Comparison of ENCODE assay signal across 23 cellular contexts in genomic region chr2:233352141-233352842, GRCh38. TPM values are rescaled to one million over a fixed set of nuclear protein-coding genes. Genes with fewer than 3 reads are reported as not detected.
DNase-seq lines count a peak whose midpoint lies in the region; ATAC-seq, FAIRE-seq and TF ChIP-seq lines count a peak whose summit lies in the region.
"Had no signal": no experiment of that assay in that cellular context is flagged by ENCODE, and none has a peak within 500 bp of the region (broad histone marks: within the 10 kb centered on the region; RNA-seq: fewer than 3 reads in every experiment).

No MANE protein-coding gene starts in this region.

- BruUV-seq in K562 (replicated peaks; lab: Mats Ljungman, UMichigan) = no TSS peak

- H3K9me3 ChIP-seq in A549 (no peaks in the 10 kb centered on the region), K562 (replicated peaks; ENCODE audit: control insufficient read depth, insufficient read depth, low read depth, low read length) (no peaks in the 10 kb centered on the region), prostate gland (no peaks in the 10 kb centered on the region)
- H3K9me3 ChIP-seq in CD8-positive, alpha-beta memory T cell (ENCODE audit: low read length) = no peaks in the 10 kb centered on the region
- H3K9me3 ChIP-seq: right lobe of liver had no signal

- peaks cover 59% of the 10 kb centered on the region for H3K4me1 ChIP-seq in A549
- H3K4me1 ChIP-seq in CD8-positive, alpha-beta memory T cell (ENCODE audit: insufficient read depth, low read length) = peaks cover 31% of the 10 kb centered on the region
- H3K4me1 ChIP-seq in K562 (replicated peaks in 1 of 2; ENCODE audit: control insufficient read depth in 2 of 2, insufficient read depth in 2 of 2, low read length in 2 of 2) = peaks cover 34 to 36% of the 10 kb centered on the region in 2 experiments
- H3K4me1 ChIP-seq in prostate gland (replicated peaks) = no peaks in the 10 kb centered on the region

- peaks cover 6% of the 10 kb centered on the region; the same call in 1 of the 2 replicates for H4K20me1 ChIP-seq in K562 (replicated peaks; ENCODE audit: control insufficient read depth, insufficient read depth, low read length)

- intact Hi-C loops in K562 (cut with micrococcal nuclease) (no loop called here), prostate gland (cut with DNase I) (no loop called here)

- ATAC-seq in A549 (no peak), K562 (no peak)
- no peak for ATAC-seq in natural killer cell treated with Interleukin-12 subunit alpha and Interleukin-12 subunit beta and Interleukin-15 and Interleukin-18, amount 100 ng/mL, for 72 hours
- ATAC-seq: stimulated activated naive CD8-positive, alpha-beta T cell treated with anti-CD3 and anti-CD28 coated beads, Interleukin-15, amount 100 ng/mL, for 72 hours had no signal

- 97% methylated on average over 25 of the region's 25 CpGs for WGBS in A549 (ENCODE audit: missing lambda C conversion rate)
- 85% methylated on average over 23 of the region's 25 CpGs for WGBS in K562 (ENCODE audit: insufficient coverage, low coverage, missing lambda C conversion rate)
- 94% methylated on average over 25 of the region's 25 CpGs for WGBS in prostate gland

- peak overlapping the region in 1 of 8 donors; percentile 27 for H3K27ac Mint-ChIP-seq in CD8-positive, alpha-beta memory T cell
- peak overlapping the region in 1 of 2 donors; percentile 5 for H3K27ac Mint-ChIP-seq in natural killer cell treated with Interleukin-12 subunit alpha and Interleukin-12 subunit beta and Interleukin-15 and Interleukin-18, amount 100 ng/mL, for 72 hours
- H3K27ac Mint-ChIP-seq: mesothelial cell of epicardium; stimulated activated naive CD8-positive, alpha-beta T cell treated with anti-CD3 and anti-CD28 coated beads, Interleukin-15, amount 100 ng/mL, for 72 hours had no signal

- no peak for FAIRE-seq in A549 (lab: Jason Lieb, UNC)
- peak; percentile 19 for FAIRE-seq in K562 (lab: Jason Lieb, UNC)
- FAIRE-seq: G401.6 had no signal

- no peak overlapping the region for H3K9ac ChIP-seq in K562 (ENCODE audit: insufficient read depth in 1 of 2, low read depth in 2 of 2, low read length in 2 of 2)
- H3K9ac ChIP-seq: KMS-11 had no signal

- H3K27me3 Mint-ChIP-seq in CD8-positive, alpha-beta memory T cell = peaks cover 0 to 4% of the 10 kb centered on the region in 2 donors
- no peaks in the 10 kb centered on the region for H3K27me3 Mint-ChIP-seq in natural killer cell treated with Interleukin-12 subunit alpha and Interleukin-12 subunit beta and Interleukin-15 and Interleukin-18, amount 100 ng/mL, for 72 hours
- H3K27me3 Mint-ChIP-seq: stimulated activated naive CD8-positive, alpha-beta T cell treated with anti-CD3 and anti-CD28 coated beads, Interleukin-15, amount 100 ng/mL, for 72 hours had no signal

- H3K4me1 Mint-ChIP-seq in CD8-positive, alpha-beta memory T cell = peaks cover 44 to 56% (median 44%) of the 10 kb centered on the region in 3 donors
- H3K4me1 Mint-ChIP-seq in natural killer cell treated with Interleukin-12 subunit alpha and Interleukin-12 subunit beta and Interleukin-15 and Interleukin-18, amount 100 ng/mL, for 72 hours (ENCODE audit: low read depth in 2 of 2) = peaks cover 47 to 58% of the 10 kb centered on the region in 2 donors

- H3K79me2 ChIP-seq in K562 (ENCODE audit: control insufficient read depth, insufficient read depth, low read length) = peaks cover 15% of the 10 kb centered on the region

- DNase-seq in A549 (ENCODE audit: low read depth in 1 of 2, low spot score in 1 of 2) (no peak), K562 (ENCODE audit: extremely low read depth in 1 of 4, low spot score in 3 of 4) (no peak), HuH-7 (ENCODE audit: low spot score) (no peak), prostate gland (ENCODE audit: low spot score) (no peak), NCI-H2196 treated with DMSO at 0.1 percent for 48 hours (lab: John Stamatoyannopoulos, UW; ENCODE audit: unreplicated experiment) (no peak)
- no peak for DNase-seq in CD8-positive, alpha-beta memory T cell
- DNase-seq in natural killer cell treated with Interleukin-12 subunit alpha and Interleukin-12 subunit beta and Interleukin-15 and Interleukin-18, amount 100 ng/mL, for 72 hours (ENCODE audit: low spot score) = no peak
- no peak for DNase-seq in stimulated activated CD4-positive, alpha-beta T cell treated with anti-CD3 and anti-CD28 coated beads, Interleukin-2, amount 100 ng/mL, for 24 hours
- DNase-seq: activated effector memory CD4-positive, alpha-beta T cell treated with Interleukin-2 at 50 U/mL for 16 hours; H7; kidney glomerular epithelial cell; NCI-H1048; NCI-H2081 treated with DMSO at 0.1 percent for 48 hours; NCI-H524 treated with DMSO at 0.1 percent for 48 hours; occipital lobe; SHP77; stimulated activated naive CD8-positive, alpha-beta T cell treated with anti-CD3 and anti-CD28 coated beads, Interleukin-15, amount 100 ng/mL, for 72 hours had no signal

- TF ChIP-seq EP300 in A549 (IDR thresholded peaks at IDR 0.05) = no peak
- no peak for TF ChIP-seq EP300 in K562 (IDR thresholded peaks at IDR 0.05; ENCODE audit: low read length)

- POLR2A ChIA-PET in A549 (lab: Yijun Ruan, JAX) = no interaction called here
- POLR2A ChIA-PET in CD8-positive, alpha-beta memory T cell (lab: Charles Lee) = no interaction called here
- POLR2A ChIA-PET in K562 (lab: Yijun Ruan, JAX) = interaction anchor here (0.8 kb wide), 1 partner anchor 10 kb away, joined by 3 read pairs; no protein-coding TSS in a partner anchor

- no peaks in the 10 kb centered on the region for H3K27me3 ChIP-seq in CD8-positive, alpha-beta memory T cell (ENCODE audit: insufficient read depth, low read length, poor library complexity, severe bottlenecking)
- H3K27me3 ChIP-seq in K562 (ENCODE audit: control insufficient read depth in 2 of 2, insufficient read depth in 2 of 2, low read length in 2 of 2) = no peaks in the 10 kb centered on the region
- H3K27me3 ChIP-seq in prostate gland (replicated peaks; ENCODE audit: insufficient read depth) = no peaks in the 10 kb centered on the region
- H3K27me3 ChIP-seq: right lobe of liver had no signal

- H3K36me3 Mint-ChIP-seq in CD8-positive, alpha-beta memory T cell = peaks cover 0 to 17% (median 9%) of the 10 kb centered on the region in 3 donors
- no peaks in the 10 kb centered on the region for H3K36me3 Mint-ChIP-seq in natural killer cell treated with Interleukin-12 subunit alpha and Interleukin-12 subunit beta and Interleukin-15 and Interleukin-18, amount 100 ng/mL, for 72 hours
- H3K36me3 Mint-ChIP-seq: mesothelial cell of epicardium had no signal

- CTCF ChIA-PET in A549 (lab: Yijun Ruan, JAX) = no interaction called here
- CTCF ChIA-PET in CD8-positive, alpha-beta memory T cell (lab: Charles Lee) = no interaction called here
- CTCF ChIA-PET in K562 (lab: Yijun Ruan, JAX; ENCODE audit: low intra/inter-chr PET ratio) = no interaction called here

- in situ Hi-C loops in K562 (cut with MboI) = no loop called here

- TF ChIP-seq CTCF in A549 (IDR thresholded peaks at IDR 0.05) (no peak), K562 (IDR thresholded peaks at IDR 0.05 in 2 of 3, conservative IDR thresholded peaks at IDR 0.05 in 1 of 3; ENCODE audit: insufficient read depth in 2 of 3, low read depth in 1 of 3, low read length in 3 of 3) (no peak), prostate gland (IDR thresholded peaks at IDR 0.05) (no peak)

- peak overlapping the region in 6 of 7 donors; percentile 11 to 65 (median 46) for H3K4me3 Mint-ChIP-seq in CD8-positive, alpha-beta memory T cell
- H3K4me3 Mint-ChIP-seq in natural killer cell treated with Interleukin-12 subunit alpha and Interleukin-12 subunit beta and Interleukin-15 and Interleukin-18, amount 100 ng/mL, for 72 hours = peak overlapping the region; percentile 23

- TF ChIP-seq POLR2A in A549 (IDR thresholded peaks at IDR 0.05; ENCODE audit: low read length) (no peak), K562 (conservative IDR thresholded peaks at IDR 0.05) (no peak), prostate gland (IDR thresholded peaks at IDR 0.05) (no peak)

- TF ChIP-seq RAD21 in A549 (conservative IDR thresholded peaks at IDR 0.05 in 1 of 2, IDR thresholded peaks at IDR 0.05 in 1 of 2) (no peak), K562 (CRISPR knock-in tag; conservative IDR thresholded peaks at IDR 0.05 in 1 of 2, IDR thresholded peaks at IDR 0.05 in 1 of 2) (no peak)

- no peaks in the 10 kb centered on the region for H3K36me3 ChIP-seq in CD8-positive, alpha-beta memory T cell (ENCODE audit: insufficient read depth, low read length)
- H3K36me3 ChIP-seq in K562 (ENCODE audit: control insufficient read depth, insufficient read depth, low read length) = peaks cover 7% of the 10 kb centered on the region; the same call in 1 of the 3 replicates
- H3K36me3 ChIP-seq in prostate gland = no peaks in the 10 kb centered on the region
- H3K36me3 ChIP-seq: right lobe of liver had no signal

- no peaks in the 10 kb centered on the region for H3K9me1 ChIP-seq in K562 (ENCODE audit: control insufficient read depth, insufficient read depth, low read length)

- H3K4me2 ChIP-seq in A549 (no peak overlapping the region; the same call in 2 of the 3 replicates), K562 (ENCODE audit: insufficient read depth, low read length) (no peak overlapping the region)
- H3K4me2 ChIP-seq: KMS-11 had no signal

- H3K9me3 Mint-ChIP-seq in CD8-positive, alpha-beta memory T cell = no peaks in the 10 kb centered on the region
- no peaks in the 10 kb centered on the region for H3K9me3 Mint-ChIP-seq in natural killer cell treated with Interleukin-12 subunit alpha and Interleukin-12 subunit beta and Interleukin-15 and Interleukin-18, amount 100 ng/mL, for 72 hours
- H3K9me3 Mint-ChIP-seq: mesothelial cell of epicardium; stimulated activated naive CD8-positive, alpha-beta T cell treated with anti-CD3 and anti-CD28 coated beads, Interleukin-15, amount 100 ng/mL, for 72 hours had no signal

- H3K27ac ChIP-seq in A549 (peak overlapping the region; percentile 91 to 97), K562 (ENCODE audit: extremely low read depth, low read depth, low read length) (no peak overlapping the region), prostate gland (no peak overlapping the region)
- H3K27ac ChIP-seq in CD8-positive, alpha-beta memory T cell (ENCODE audit: low read depth, low read length) = no peak overlapping the region
- H3K27ac ChIP-seq: KMS-11 had no signal

- H3K4me3 ChIP-seq in A549 = no peak overlapping the region
- no peak overlapping the region for H3K4me3 ChIP-seq in CD8-positive, alpha-beta memory T cell (ENCODE audit: low read length)
- no peak overlapping the region for H3K4me3 ChIP-seq in K562
- no peak overlapping the region for H3K4me3 ChIP-seq in prostate gland
- H3K4me3 ChIP-seq: right lobe of liver had no signal

- H2AFZ ChIP-seq in K562 (ENCODE audit: low read depth, low read length) = no peak overlapping the region

RNA-seq across cellular contexts. Expression of gene DGKD, which starts 2.0 kb away (rescaled TPM):
- polyA plus RNA-seq in A549 (2011; rRNA removed) = 68.8 and 79.0 TPM in 2 replicates
- 74.5 and 83.0 TPM in 2 replicates for polyA plus RNA-seq in A549 (2012; cell fraction: cytosol; rRNA removed)
- 371 and 389 TPM in 2 replicates for polyA plus RNA-seq in A549 (2012; cell fraction: nucleus; rRNA removed)
- polyA plus RNA-seq in A549 (2017; fragmentation: RNase III; extraction: RNeasy Plus Mini Kit Qiagen cat#74134 plus additional on column Dnase treatment) = 98.1 to 99.6 TPM (median 99.1 TPM) in 3 replicates
- 118 and 170 TPM in 2 replicates for polyA minus RNA-seq in A549 (2011; rRNA and poly(A)+ RNA removed)
- 10 to 100 TPM; 54.2 to 61.9 TPM for total RNA-seq in CD8-positive, alpha-beta memory T cell
- polyA plus RNA-seq in CD8-positive, alpha-beta memory T cell = 32.6 TPM
- 163 and 241 TPM in 2 replicates for total RNA-seq in K562 (2011; cell fraction: chromatin; rRNA removed; ENCODE audit: low replicate concordance)
- 70.9 and 79.1 TPM in 2 replicates for total RNA-seq in K562 (2011; cell fraction: nucleolus; rRNA removed)
- 80.4 and 94.8 TPM in 2 replicates for total RNA-seq in K562 (2011; cell fraction: nucleoplasm; rRNA removed)
- total RNA-seq in K562 (2014; rRNA removed) = 7.9 and 11.1 TPM in 2 replicates
- total RNA-seq in K562 (2014; rRNA removed; fragmentation: Illumina TruSeq; extraction: Trizol) = 10.6 and 13.4 TPM in 2 replicates
- total RNA-seq in K562 (2015; rRNA removed; fragmentation: Illumina TruSeq; extraction: Trizol) = 9.4 and 9.5 TPM in 2 replicates
- 22.8 and 29.5 TPM in 2 replicates for total RNA-seq in K562 (2021)
- polyA plus RNA-seq in K562 (2011; rRNA removed) = 18.5 and 21.9 TPM in 2 replicates
- 8.9 and 9.0 TPM in 2 replicates for polyA plus RNA-seq in K562 (2011; cell fraction: cytosol; rRNA removed)
- 107 and 120 TPM in 2 replicates for polyA plus RNA-seq in K562 (2011; cell fraction: nucleus; rRNA removed)
- 16.7 and 18.9 TPM in 2 replicates for polyA plus RNA-seq in K562 (2012)
- 13.8 and 15.4 TPM in 2 replicates for polyA plus RNA-seq in K562 (2014; fragmentation: Illumina TruSeq; extraction: Trizol)
- under 1 TPM; 0.52 to 0.66 TPM for polyA plus RNA-seq in K562 (2014; fragmentation: Nextera tagmentation; extraction: Ambion mirVana)
- 18.2 and 18.6 TPM in 2 replicates for polyA plus RNA-seq in K562 (2014; rRNA removed)
- polyA minus RNA-seq in K562 (2011; rRNA and poly(A)+ RNA removed) = 26.1 and 43.5 TPM in 2 replicates
- 10.3 and 13.8 TPM in 2 replicates for polyA minus RNA-seq in K562 (2011; cell fraction: cytosol; rRNA and poly(A)+ RNA removed)
- polyA minus RNA-seq in K562 (2011; cell fraction: nucleus; rRNA and poly(A)+ RNA removed) = 19.5 and 27.5 TPM in 2 replicates
- total RNA-seq in natural killer cell treated with Interleukin-12 subunit alpha and Interleukin-12 subunit beta and Interleukin-15 and Interleukin-18, amount 100 ng/mL, for 72 hours = 100 to 1,000 TPM in 1 of 2 donors, 10 to 100 TPM in 1; 82.4 to 124 TPM
- 10 to 100 TPM; 21.5 to 63.1 TPM for total RNA-seq in prostate gland

RNA-seq across cellular contexts. Expression of gene SAG, which starts 44.7 kb away (rescaled TPM):
- polyA plus RNA-seq in A549 (2011; rRNA removed) = not detected in 2 replicates
- not detected in 2 replicates for polyA plus RNA-seq in A549 (2012; cell fraction: cytosol; rRNA removed)
- not detected in 2 replicates for polyA plus RNA-seq in A549 (2012; cell fraction: nucleus; rRNA removed)
- not detected in 3 replicates for polyA plus RNA-seq in A549 (2017; fragmentation: RNase III; extraction: RNeasy Plus Mini Kit Qiagen cat#74134 plus additional on column Dnase treatment)
- 0.95 TPM in 1 of 2 replicates, not detected in the other for polyA minus RNA-seq in A549 (2011; rRNA and poly(A)+ RNA removed)
- not detected for total RNA-seq in CD8-positive, alpha-beta memory T cell
- polyA plus RNA-seq in CD8-positive, alpha-beta memory T cell = not detected
- not detected in 2 replicates for total RNA-seq in K562 (2011; cell fraction: chromatin; rRNA removed; ENCODE audit: low replicate concordance)
- total RNA-seq in K562 (2011; cell fraction: nucleolus; rRNA removed) = not detected in 2 replicates
- not detected in 2 replicates for total RNA-seq in K562 (2011; cell fraction: nucleoplasm; rRNA removed)
- total RNA-seq in K562 (2014; rRNA removed) = not detected in 2 replicates
- not detected in 2 replicates for total RNA-seq in K562 (2014; rRNA removed; fragmentation: Illumina TruSeq; extraction: Trizol)
- total RNA-seq in K562 (2015; rRNA removed; fragmentation: Illumina TruSeq; extraction: Trizol) = 0.04 TPM in 1 of 2 replicates, not detected in the other
- total RNA-seq in K562 (2021) = 0.64 TPM in 1 of 2 replicates, not detected in the other
- not detected in 2 replicates for polyA plus RNA-seq in K562 (2011; rRNA removed)
- polyA plus RNA-seq in K562 (2011; cell fraction: cytosol; rRNA removed) = not detected in 2 replicates
- not detected in 2 replicates for polyA plus RNA-seq in K562 (2011; cell fraction: nucleus; rRNA removed)
- polyA plus RNA-seq in K562 (2012) = 0.03 TPM in 1 of 2 replicates, not detected in the other
- not detected in 2 replicates for polyA plus RNA-seq in K562 (2014; fragmentation: Illumina TruSeq; extraction: Trizol)
- polyA plus RNA-seq in K562 (2014; fragmentation: Nextera tagmentation; extraction: Ambion mirVana) = under 1 TPM; 0.06 to 0.56 TPM
- not detected in 2 replicates for polyA plus RNA-seq in K562 (2014; rRNA removed)
- not detected in 2 replicates for polyA minus RNA-seq in K562 (2011; rRNA and poly(A)+ RNA removed)
- polyA minus RNA-seq in K562 (2011; cell fraction: cytosol; rRNA and poly(A)+ RNA removed) = not detected in 2 replicates
- polyA minus RNA-seq in K562 (2011; cell fraction: nucleus; rRNA and poly(A)+ RNA removed) = 0.11 TPM in 1 of 2 replicates, not detected in the other
- total RNA-seq in natural killer cell treated with Interleukin-12 subunit alpha and Interleukin-12 subunit beta and Interleukin-15 and Interleukin-18, amount 100 ng/mL, for 72 hours = under 1 TPM in 1 of 2 donors, not detected in 1; 0.05 TPM
- total RNA-seq in prostate gland = under 1 TPM in 1 of 2 donors, not detected in 1; 0.45 TPM
- total RNA-seq: H7; mesothelial cell of epicardium; occipital lobe; right lobe of liver; T-helper 1 cell treated with Interleukin-12 subunit alpha and Interleukin-12 subunit beta and Interleukin-4 antibody, amounts not matched to agents 30 ng/mL and 1 ng/mL, for 36 hours; ureter had no signal

Comparison
In these comparisons a context has a peak if more than half of its experiments do, and no peak if none do; other contexts are left out.
1. H3K27ac ChIP-seq: peak in A549 (2 of 2); none in CD8-positive, alpha-beta memory T cell (single experiment), K562 (single experiment) and prostate gland (0 of 2).